ENCODE assay signal across 23 cellular contexts in genomic region chr16:62149646-62150045, GRCh38.
"Had no signal": no experiment of that assay in that cellular context is flagged by ENCODE, and none has a peak within 500 bp of the region (broad histone marks: within the 10 kb centered on the region; RNA-seq: fewer than 3 reads in every experiment).

No MANE protein-coding gene starts in this region.

- H3K79me2 ChIP-seq: parathyroid adenoma had no signal

- H3K9ac ChIP-seq: parathyroid adenoma had no signal

- H3K27ac ChIP-seq: gastroesophageal sphincter, heart left ventricle, parathyroid adenoma, right lobe of liver, testis had no signal

- H2AFZ ChIP-seq: parathyroid adenoma had no signal

- H3K36me3 ChIP-seq: gastroesophageal sphincter, heart left ventricle, right lobe of liver had no signal

- H3K27me3 ChIP-seq: gastroesophageal sphincter, heart left ventricle, right lobe of liver, testis had no signal

- H3K4me3 ChIP-seq: gastroesophageal sphincter, heart left ventricle, mucosa of descending colon, right lobe of liver, testis had no signal

- ATAC-seq: esophagus mucosa; gastroesophageal sphincter; heart left ventricle; left colon; mucosa of descending colon; right lobe of liver; stimulated activated naive B cell treated with anti-CD40 and anti-IgM and Interleukin-4, amounts not matched to agents 10 μg/mL and 1 μg/mL and 100 μg/mL, for 72 hours had no signal

- H3K4me1 ChIP-seq: gastroesophageal sphincter, heart left ventricle, parathyroid adenoma, right lobe of liver, testis had no signal

- DNase-seq: activated CD4-positive, alpha-beta memory T cell treated with anti-CD3 and anti-CD28 coated beads for 36 hours; activated CD4-positive, alpha-beta T cell treated with anti-CD3 and anti-CD28 coated beads for 48 hours; activated naive CD4-positive, alpha-beta T cell treated with Interleukin-2 at 50 U/mL for 16 hours; activated naive CD8-positive, alpha-beta T cell treated with anti-CD3 and anti-CD28 coated beads, Interleukin-2, amount 10 ng/mL, durations not matched to agents 7 days and 5 days; activated T-cell treated with anti-CD3 and anti-CD28 coated beads, Interleukin-2, amount 50 U/mL, for 48 hours; amniotic stem cell; caudate nucleus; dermis blood vessel endothelial cell; effector CD8-positive, alpha-beta T cell; heart left ventricle; left colon; mesenchymal stem cell; mucosa of descending colon; nucleus accumbens; right lobe of liver; small intestine; stimulated activated CD4-positive, alpha-beta T cell treated with anti-CD3 and anti-CD28 coated beads, Interleukin-15, amount 100 ng/mL, for 24 hours; stimulated activated CD8-positive, alpha-beta memory T cell treated with anti-CD3 and anti-CD28 coated beads, Interleukin-4, amount 100 ng/mL, for 48 hours; stimulated activated naive B cell treated with anti-CD40 and anti-IgM and Interleukin-4, amounts not matched to agents 10 μg/mL and 1 μg/mL and 100 μg/mL, for 72 hours; testis had no signal

- H3K9me3 ChIP-seq: gastroesophageal sphincter, right lobe of liver, testis had no signal
